In genomic region chr6:33202799-33203198, GRCh38 we compare ENCODE assay signal across 18 cellular contexts. TPM values are rescaled to one million over a fixed set of nuclear protein-coding genes. Genes with fewer than 3 reads are reported as not detected.
DNase-seq lines count a peak whose midpoint lies in the region; ATAC-seq, FAIRE-seq and TF ChIP-seq lines count a peak whose summit lies in the region.
"Had no signal": no experiment of that assay in that cellular context is flagged by ENCODE, and none has a peak within 500 bp of the region (broad histone marks: within the 10 kb centered on the region; RNA-seq: fewer than 3 reads in every experiment).

No MANE protein-coding gene starts in this region.

- H3K4me1 Mint-ChIP-seq in HFFc6 (ENCODE audit: low read depth) (peaks cover 69% of the 10 kb centered on the region), nephron (peaks cover 70% of the 10 kb centered on the region)

- 38% methylated on average over 3 of the region's 6 CpGs for WGBS in SK-N-SH (ENCODE audit: low lambda C conversion rate)
- 78% methylated on average over 6 of the region's 6 CpGs for WGBS in GM12878 (ENCODE audit: insufficient coverage, insufficient replicate concordance, low lambda C conversion rate, missing lambda C conversion rate)

- SMC1A ChIA-PET in GM12878 (lab: Charles Lee; ENCODE audit: uncharacterized antibody, unreplicated experiment) = interaction anchor here (0.7 kb wide), 1 partner anchor 68 kb away, joined by 4 read pairs; the partner anchor contains the start of gene VPS52

- H3K4me2 ChIP-seq in SK-N-SH (peak overlapping the region; percentile 97; the same call in 1 of the 2 replicates), GM12878 (ENCODE audit: control insufficient read depth, insufficient read depth) (peak overlapping the region; percentile 100)

- no TSS peak for BruUV-seq in GM12878 (replicated peaks; lab: Mats Ljungman, UMichigan)

- POLR2A ChIA-PET in SK-N-SH (lab: Yijun Ruan, JAX) (no interaction called here), GM12878 (lab: Charles Lee) (interaction anchor here (0.7 kb wide), 1 partner anchor 59 kb away, joined by 4 read pairs; no protein-coding TSS in a partner anchor)

- no peak for TF ChIP-seq RAD21 in SK-N-SH (IDR thresholded peaks at IDR 0.05; ENCODE audit: low read length)
- TF ChIP-seq RAD21 in GM12878 (IDR thresholded peaks at IDR 0.05; ENCODE audit: insufficient read depth, low read depth, low read length) = no peak

- intact Hi-C loops in GM12878 (cut with micrococcal nuclease; ENCODE audit: unreplicated experiment) (loop anchor here (10.0 kb wide), 1 partner anchor 372 kb away; no protein-coding TSS in a partner anchor), posterior cingulate gyrus (cut with DNase I) (loop anchor here (5.0 kb wide), 2 partner anchors 230 to 1005 kb away; no protein-coding TSS in a partner anchor), head of caudate nucleus (cut with DNase I) (loop anchor here (5.0 to 10.0 kb wide), 3 partner anchors 45 to 228 kb away; partner anchors contain the start of genes CUTA and PHF1)

- no peak overlapping the region for H3K4me3 ChIP-seq in SK-N-SH (ENCODE audit: low read depth in 2 of 2, low read length in 1 of 2)
- H3K4me3 ChIP-seq in GM12878 = no peak overlapping the region

- TF ChIP-seq CTCF in SK-N-SH (IDR thresholded peaks at IDR 0.05) (no peak), HFFc6 (IDR thresholded peaks at IDR 0.05) (no peak), GM12878 (IDR thresholded peaks at IDR 0.05 in 2 of 3, conservative IDR thresholded peaks at IDR 0.05 in 1 of 3; ENCODE audit: control insufficient read depth in 2 of 3, extremely low read depth in 1 of 3, insufficient read depth in 1 of 3, low read depth in 3 of 3, low read length in 3 of 3) (no peak), nephron (IDR thresholded peaks at IDR 0.05; ENCODE audit: unreplicated experiment in 3 of 3) (no peak)

- H3K36me3 Mint-ChIP-seq in HFFc6 (ENCODE audit: low read depth) = peaks cover 48% of the 10 kb centered on the region
- H3K36me3 Mint-ChIP-seq in nephron (ENCODE audit: low read depth) = peaks cover 35% of the 10 kb centered on the region

- H3K9me3 ChIP-seq in SK-N-SH (no peaks in the 10 kb centered on the region), GM12878 (replicated peaks; ENCODE audit: control insufficient read depth, insufficient read depth, low read length) (no peaks in the 10 kb centered on the region)
- H3K9me3 ChIP-seq: sigmoid colon, tibial artery had no signal

- H3K36me3 ChIP-seq in SK-N-SH (replicated peaks in 1 of 2; ENCODE audit: control insufficient read depth in 1 of 2, insufficient read depth in 2 of 2, low read length in 1 of 2) = peaks cover 17 to 22% of the 10 kb centered on the region in 2 experiments
- peaks cover 8 to 16% of the 10 kb centered on the region in 2 experiments for H3K36me3 ChIP-seq in GM12878 (ENCODE audit: control insufficient read depth in 2 of 2, insufficient read depth in 2 of 2, low read length in 1 of 2)

- DNase-seq in SK-N-SH (no peak), HFFc6 (no peak), GM12878 (ENCODE audit: low read depth, low spot score) (no peak), posterior cingulate gyrus (no peak), head of caudate nucleus (no peak)
- DNase-seq: 8988T; activated effector memory CD4-positive, alpha-beta T cell treated with Interleukin-2 at 50 U/mL for 16 hours; cerebellar nuclear complex; DMS153; KBM-7; NCI-H1694; NCI-H526; Right ventricle myocardium superior; sigmoid colon had no signal

- H2AFZ ChIP-seq in SK-N-SH (ENCODE audit: low read depth) = no peak overlapping the region
- no peak overlapping the region for H2AFZ ChIP-seq in GM12878 (ENCODE audit: control insufficient read depth, low read depth, low read length)

- H3K9me3 Mint-ChIP-seq in HFFc6 = no peaks in the 10 kb centered on the region
- H3K9me3 Mint-ChIP-seq in nephron = no peaks in the 10 kb centered on the region

- FAIRE-seq in GM12878 (lab: Jason Lieb, UNC) = no peak

- H3K27ac Mint-ChIP-seq in HFFc6 = peak overlapping the region; percentile 100
- H3K27ac Mint-ChIP-seq in nephron = peak overlapping the region; percentile 97 to 100 (median 99)

- in situ Hi-C loops in GM12878 (cut with MboI) = no loop called here

- TF ChIP-seq EP300 in SK-N-SH (IDR thresholded peaks at IDR 0.05; ENCODE audit: borderline replicate concordance in 1 of 2, low read depth in 1 of 2, low read length in 1 of 2) (no peak), GM12878 (IDR thresholded peaks at IDR 0.05; ENCODE audit: borderline replicate concordance in 1 of 2, control insufficient read depth in 1 of 2, low read depth in 2 of 2, low read length in 2 of 2) (no peak)

- peaks cover 64% of the 10 kb centered on the region for H3K79me2 ChIP-seq in SK-N-SH (ENCODE audit: insufficient read depth)
- H3K79me2 ChIP-seq in GM12878 (ENCODE audit: control insufficient read depth, insufficient read depth, low read length) = peaks cover 33% of the 10 kb centered on the region

- H3K9ac ChIP-seq in SK-N-SH (no peak overlapping the region), GM12878 (ENCODE audit: control insufficient read depth, insufficient read depth, low read length) (no peak overlapping the region)

- H4K20me1 ChIP-seq in SK-N-SH (ENCODE audit: insufficient read depth) = peaks cover 19% of the 10 kb centered on the region; the same call in 1 of the 2 replicates
- no peaks in the 10 kb centered on the region for H4K20me1 ChIP-seq in GM12878 (ENCODE audit: control insufficient read depth, insufficient read depth)

- CTCF ChIA-PET in SK-N-SH (lab: Yijun Ruan, JAX) (interaction anchor here (0.5 kb wide), 1 partner anchor 41 kb away, joined by 3 read pairs; no protein-coding TSS in a partner anchor), GM12878 (lab: Yijun Ruan, JAX) (no interaction called here)

- peaks cover 18% of the 10 kb centered on the region for H3F3A ChIP-seq in SK-N-SH (replicated peaks; ENCODE audit: insufficient read depth)

- no peaks in the 10 kb centered on the region for H3K27me3 ChIP-seq in SK-N-SH (ENCODE audit: insufficient read depth)
- H3K27me3 ChIP-seq in GM12878 (replicated peaks in 1 of 2; ENCODE audit: control insufficient read depth in 2 of 2, insufficient read depth in 2 of 2, low read length in 1 of 2) = no peaks in the 10 kb centered on the region
- H3K27me3 ChIP-seq: sigmoid colon, tibial artery had no signal

- TF ChIP-seq POLR2A in GM12878 (IDR thresholded peaks at IDR 0.05; ENCODE audit: low read depth, low read length) = no peak

- H3K27ac ChIP-seq in SK-N-SH (ENCODE audit: low read depth in 2 of 2, low read length in 1 of 2) = no peak overlapping the region
- H3K27ac ChIP-seq in GM12878 (ENCODE audit: control insufficient read depth, insufficient read depth) = no peak overlapping the region

- no peaks in the 10 kb centered on the region for H3K9me2 ChIP-seq in SK-N-SH

- H3K4me3 Mint-ChIP-seq in HFFc6 (peak overlapping the region; percentile 100), nephron (peak overlapping the region; percentile 99 to 100 (median 100))

- peaks cover 28 to 51% of the 10 kb centered on the region in 2 experiments; a peak in 3 of 4 replicates for H3K4me1 ChIP-seq in SK-N-SH (ENCODE audit: control insufficient read depth in 1 of 2, insufficient read depth in 2 of 2, low read depth in 1 of 2, low read length in 1 of 2)
- peaks cover 32% of the 10 kb centered on the region for H3K4me1 ChIP-seq in GM12878 (ENCODE audit: control insufficient read depth, insufficient read depth, low read length)

- ATAC-seq in SK-N-SH treated with all-trans-retinoic acid at 6 μM for 48 hours (no peak), GM12878 (no peak), HG02642 (IDR thresholded peaks at IDR 0.05; ENCODE audit: poor library complexity, unreplicated experiment) (no peak)

- H3K27me3 Mint-ChIP-seq in HFFc6 (ENCODE audit: insufficient read depth) (peaks cover 3% of the 10 kb centered on the region), nephron (ENCODE audit: low read depth) (no peaks in the 10 kb centered on the region)

- RAD21 ChIA-PET in GM12878 (lab: Charles Lee; ENCODE audit: unreplicated experiment) = no interaction called here

RNA-seq across cellular contexts. Expression of gene HSD17B8, which starts 1.7 kb away (rescaled TPM):
- polyA plus RNA-seq in SK-N-SH (2012; rRNA removed) (33.5 and 37.5 TPM in 2 replicates), GM12878 (2011; rRNA removed) (20.0 and 29.2 TPM in 2 replicates), GM12878 (2014; fragmentation: Illumina TruSeq; extraction: Trizol) (7.8 and 12.5 TPM in 2 replicates), GM12878 (2014; fragmentation: Nextera tagmentation; extraction: Ambion mirVana) (10 to 100 TPM in 1 of 2 experiments, 1 to 10 TPM in 1; 3.1 to 13.6 TPM), GM12878 (2014; rRNA removed) (40.8 and 40.9 TPM in 2 replicates), GM12878 (2016; fragmentation: Nextera tagmentation; extraction: Ambion mirVana) (10 to 100 TPM; 46.7 to 54.3 TPM)
- polyA plus RNA-seq in SK-N-SH (2012; cell fraction: cytosol; rRNA removed) = 21.5 and 28.7 TPM in 2 replicates
- 51.3 and 79.0 TPM in 2 replicates for polyA plus RNA-seq in SK-N-SH (2012; cell fraction: nucleus; rRNA removed)
- total RNA-seq in HFFc6 (2021; fragmentation: NEBNext Ultra II Directional; extraction: Animal tissue kit (Norgen Biotek cat#: 25700)) = 1 to 10 TPM in 2 of 6 experiments, under 1 TPM in 4; 0.39 to 1.2 (median 0.73) TPM
- total RNA-seq in GM12878 (2013; cell fraction: nucleolus; rRNA removed) = 7.5 and 9.9 TPM in 2 replicates
- total RNA-seq in GM12878 (2014; rRNA removed) (38.4 and 41.5 TPM in 2 replicates), GM12878 (2014; rRNA removed; fragmentation: Illumina TruSeq; extraction: Trizol) (14.1 and 14.4 TPM in 2 replicates), GM12878 (2021) (23.8 and 30.8 TPM in 2 replicates)
- 13.8 TPM for polyA plus RNA-seq in GM12878 (2011; ENCODE audit: low read depth)
- polyA plus RNA-seq in GM12878 (2011; cell fraction: cytosol; rRNA removed) = 41.7 and 54.6 TPM in 2 replicates
- polyA plus RNA-seq in GM12878 (2011; cell fraction: nucleus; rRNA removed) = 51.8 and 54.1 TPM in 2 replicates
- polyA plus RNA-seq in GM12878 (2012) = 19.5 and 25.0 TPM in 2 replicates
- polyA minus RNA-seq in GM12878 (2011; rRNA and poly(A)+ RNA removed) = 20.0 and 26.4 TPM in 2 replicates
- polyA minus RNA-seq in GM12878 (2011; cell fraction: cytosol; rRNA and poly(A)+ RNA removed) = 3.3 and 6.5 TPM in 2 replicates
- 5.9 and 11.8 TPM in 2 replicates for polyA minus RNA-seq in GM12878 (2011; cell fraction: nucleus; rRNA and poly(A)+ RNA removed)

RNA-seq across cellular contexts. Expression of gene SLC39A7, which starts 2.1 kb away (rescaled TPM):
- polyA plus RNA-seq in SK-N-SH (2012; rRNA removed) (129 and 138 TPM in 2 replicates), GM12878 (2011; rRNA removed) (23.0 and 37.4 TPM in 2 replicates), GM12878 (2014; fragmentation: Illumina TruSeq; extraction: Trizol) (51.0 and 63.1 TPM in 2 replicates), GM12878 (2014; fragmentation: Nextera tagmentation; extraction: Ambion mirVana) (1 to 10 TPM; 7.3 to 8.4 TPM), GM12878 (2014; rRNA removed) (55.3 and 56.1 TPM in 2 replicates), GM12878 (2016; fragmentation: Nextera tagmentation; extraction: Ambion mirVana) (10 to 100 TPM; 12.8 to 14.0 TPM)
- polyA plus RNA-seq in SK-N-SH (2012; cell fraction: cytosol; rRNA removed) = 125 and 141 TPM in 2 replicates
- polyA plus RNA-seq in SK-N-SH (2012; cell fraction: nucleus; rRNA removed) = 115 and 121 TPM in 2 replicates
- total RNA-seq in HFFc6 (2021; fragmentation: NEBNext Ultra II Directional; extraction: Animal tissue kit (Norgen Biotek cat#: 25700)) = 100 to 1,000 TPM; 215 to 240 (median 225) TPM
- total RNA-seq in GM12878 (2013; cell fraction: nucleolus; rRNA removed) = 28.9 TPM in 2 replicates
- total RNA-seq in GM12878 (2014; rRNA removed) (48.9 and 50.6 TPM in 2 replicates), GM12878 (2014; rRNA removed; fragmentation: Illumina TruSeq; extraction: Trizol) (41.3 and 43.9 TPM in 2 replicates), GM12878 (2021) (52.9 and 57.3 TPM in 2 replicates)
- 55.2 TPM for polyA plus RNA-seq in GM12878 (2011; ENCODE audit: low read depth)
- polyA plus RNA-seq in GM12878 (2011; cell fraction: cytosol; rRNA removed) = 50.2 and 54.2 TPM in 2 replicates
- polyA plus RNA-seq in GM12878 (2011; cell fraction: nucleus; rRNA removed) = 55.7 and 62.9 TPM in 2 replicates
- polyA plus RNA-seq in GM12878 (2012) = 59.6 and 80.9 TPM in 2 replicates
- 30.9 and 31.3 TPM in 2 replicates for polyA minus RNA-seq in GM12878 (2011; rRNA and poly(A)+ RNA removed)
- polyA minus RNA-seq in GM12878 (2011; cell fraction: cytosol; rRNA and poly(A)+ RNA removed) = 11.0 and 13.6 TPM in 2 replicates
- polyA minus RNA-seq in GM12878 (2011; cell fraction: nucleus; rRNA and poly(A)+ RNA removed) = 18.6 and 31.2 TPM in 2 replicates

RNA-seq across cellular contexts. Expression of gene RXRB, which starts 2.3 kb away (rescaled TPM):
- polyA plus RNA-seq in SK-N-SH (2012; rRNA removed) (45.8 and 61.0 TPM in 2 replicates), GM12878 (2011; rRNA removed) (26.6 and 35.0 TPM in 2 replicates), GM12878 (2014; fragmentation: Illumina TruSeq; extraction: Trizol) (16.4 and 25.8 TPM in 2 replicates), GM12878 (2014; fragmentation: Nextera tagmentation; extraction: Ambion mirVana) (1 to 10 TPM in 1 of 2 experiments, under 1 TPM in 1; 0.71 to 1.6 TPM), GM12878 (2014; rRNA removed) (30.3 and 34.4 TPM in 2 replicates), GM12878 (2016; fragmentation: Nextera tagmentation; extraction: Ambion mirVana) (10 to 100 TPM; 19.8 to 21.0 TPM)
- polyA plus RNA-seq in SK-N-SH (2012; cell fraction: cytosol; rRNA removed) = 17.8 and 27.5 TPM in 2 replicates
- 154 and 237 TPM in 2 replicates for polyA plus RNA-seq in SK-N-SH (2012; cell fraction: nucleus; rRNA removed)
- total RNA-seq in HFFc6 (2021; fragmentation: NEBNext Ultra II Directional; extraction: Animal tissue kit (Norgen Biotek cat#: 25700)) = 10 to 100 TPM; 37.3 to 41.6 (median 38.3) TPM
- total RNA-seq in GM12878 (2013; cell fraction: nucleolus; rRNA removed) = 37.4 and 40.4 TPM in 2 replicates
- total RNA-seq in GM12878 (2014; rRNA removed) (14.0 TPM in 2 replicates), GM12878 (2014; rRNA removed; fragmentation: Illumina TruSeq; extraction: Trizol) (9.5 and 10.8 TPM in 2 replicates), GM12878 (2021) (27.1 and 30.3 TPM in 2 replicates)
- 20.9 TPM for polyA plus RNA-seq in GM12878 (2011; ENCODE audit: low read depth)
- polyA plus RNA-seq in GM12878 (2011; cell fraction: cytosol; rRNA removed) = 33.9 and 40.3 TPM in 2 replicates
- 155 and 193 TPM in 2 replicates for polyA plus RNA-seq in GM12878 (2011; cell fraction: nucleus; rRNA removed)
- 35.2 and 36.1 TPM in 2 replicates for polyA plus RNA-seq in GM12878 (2012)
- 36.9 and 38.1 TPM in 2 replicates for polyA minus RNA-seq in GM12878 (2011; rRNA and poly(A)+ RNA removed)
- polyA minus RNA-seq in GM12878 (2011; cell fraction: cytosol; rRNA and poly(A)+ RNA removed) = 6.8 and 11.2 TPM in 2 replicates
- polyA minus RNA-seq in GM12878 (2011; cell fraction: nucleus; rRNA and poly(A)+ RNA removed) = 24.2 and 28.5 TPM in 2 replicates

RNA-seq across cellular contexts. Expression of gene RING1, which starts 5.5 kb away (rescaled TPM):
- 55.1 and 61.3 TPM in 2 replicates for polyA plus RNA-seq in SK-N-SH (2012; rRNA removed)
- polyA plus RNA-seq in SK-N-SH (2012; cell fraction: cytosol; rRNA removed) = 30.4 and 40.3 TPM in 2 replicates
- 158 and 191 TPM in 2 replicates for polyA plus RNA-seq in SK-N-SH (2012; cell fraction: nucleus; rRNA removed)
- 10 to 100 TPM; 43.4 to 55.1 (median 52.1) TPM for total RNA-seq in HFFc6 (2021; fragmentation: NEBNext Ultra II Directional; extraction: Animal tissue kit (Norgen Biotek cat#: 25700))
- total RNA-seq in GM12878 (2013; cell fraction: nucleolus; rRNA removed) = 5.2 and 6.4 TPM in 2 replicates
- 11.6 and 16.2 TPM in 2 replicates for total RNA-seq in GM12878 (2014; rRNA removed)
- total RNA-seq in GM12878 (2014; rRNA removed; fragmentation: Illumina TruSeq; extraction: Trizol) = 16.0 and 17.2 TPM in 2 replicates
- 24.1 and 24.9 TPM in 2 replicates for total RNA-seq in GM12878 (2021)
- polyA plus RNA-seq in GM12878 (2011; ENCODE audit: low read depth) = 7.9 TPM
- 9.0 and 15.4 TPM in 2 replicates for polyA plus RNA-seq in GM12878 (2011; rRNA removed)
- polyA plus RNA-seq in GM12878 (2011; cell fraction: cytosol; rRNA removed) = 18.1 and 21.3 TPM in 2 replicates
- 34.4 and 40.4 TPM in 2 replicates for polyA plus RNA-seq in GM12878 (2011; cell fraction: nucleus; rRNA removed)
- 22.0 and 31.1 TPM in 2 replicates for polyA plus RNA-seq in GM12878 (2012)
- polyA plus RNA-seq in GM12878 (2014; fragmentation: Illumina TruSeq; extraction: Trizol) = 11.2 and 16.9 TPM in 2 replicates
- 1 to 10 TPM; 2.0 to 4.2 TPM for polyA plus RNA-seq in GM12878 (2014; fragmentation: Nextera tagmentation; extraction: Ambion mirVana)
- polyA plus RNA-seq in GM12878 (2014; rRNA removed) = 27.2 and 27.8 TPM in 2 replicates
- 1 to 10 TPM; 5.4 to 6.3 TPM for polyA plus RNA-seq in GM12878 (2016; fragmentation: Nextera tagmentation; extraction: Ambion mirVana)
- 8.7 and 11.2 TPM in 2 replicates for polyA minus RNA-seq in GM12878 (2011; rRNA and poly(A)+ RNA removed)
- 7.1 and 7.6 TPM in 2 replicates for polyA minus RNA-seq in GM12878 (2011; cell fraction: cytosol; rRNA and poly(A)+ RNA removed)
- polyA minus RNA-seq in GM12878 (2011; cell fraction: nucleus; rRNA and poly(A)+ RNA removed) = 2.3 and 4.1 TPM in 2 replicates

RNA-seq across cellular contexts. Expression of gene COL11A2, which starts 10.5 kb away (rescaled TPM):
- polyA plus RNA-seq in SK-N-SH (2012; rRNA removed) (0.99 and 1.1 TPM in 2 replicates), GM12878 (2011; rRNA removed) (0.42 and 0.83 TPM in 2 replicates), GM12878 (2014; fragmentation: Illumina TruSeq; extraction: Trizol) (0.09 and 0.44 TPM in 2 replicates), GM12878 (2014; fragmentation: Nextera tagmentation; extraction: Ambion mirVana) (under 1 TPM in 1 of 2 experiments, not detected in 1; 0.07 TPM), GM12878 (2014; rRNA removed) (0.72 and 0.76 TPM in 2 replicates), GM12878 (2016; fragmentation: Nextera tagmentation; extraction: Ambion mirVana) (under 1 TPM; 0.03 to 0.15 TPM)
- 0.17 and 0.30 TPM in 2 replicates for polyA plus RNA-seq in SK-N-SH (2012; cell fraction: cytosol; rRNA removed)
- 11.9 TPM in 2 replicates for polyA plus RNA-seq in SK-N-SH (2012; cell fraction: nucleus; rRNA removed)
- total RNA-seq in HFFc6 (2021; fragmentation: NEBNext Ultra II Directional; extraction: Animal tissue kit (Norgen Biotek cat#: 25700)) = under 1 TPM; 0.15 to 0.69 (median 0.38) TPM
- 1.8 and 1.9 TPM in 2 replicates for total RNA-seq in GM12878 (2013; cell fraction: nucleolus; rRNA removed)
- total RNA-seq in GM12878 (2014; rRNA removed) (0.22 and 0.23 TPM in 2 replicates), GM12878 (2014; rRNA removed; fragmentation: Illumina TruSeq; extraction: Trizol) (0.22 and 0.23 TPM in 2 replicates), GM12878 (2021) (0.51 and 0.53 TPM in 2 replicates)
- 0.25 TPM for polyA plus RNA-seq in GM12878 (2011; ENCODE audit: low read depth)
- polyA plus RNA-seq in GM12878 (2011; cell fraction: cytosol; rRNA removed) = 0.36 and 0.57 TPM in 2 replicates
- 8.6 and 10.3 TPM in 2 replicates for polyA plus RNA-seq in GM12878 (2011; cell fraction: nucleus; rRNA removed)
- 0.70 and 0.73 TPM in 2 replicates for polyA plus RNA-seq in GM12878 (2012)
- polyA minus RNA-seq in GM12878 (2011; rRNA and poly(A)+ RNA removed) = 0.15 and 0.46 TPM in 2 replicates
- not detected in 2 replicates for polyA minus RNA-seq in GM12878 (2011; cell fraction: cytosol; rRNA and poly(A)+ RNA removed)
- 0.85 and 0.86 TPM in 2 replicates for polyA minus RNA-seq in GM12878 (2011; cell fraction: nucleus; rRNA and poly(A)+ RNA removed)
